7 cellular contexts compared by ENCODE assay signal in the genomic region with DNA sequence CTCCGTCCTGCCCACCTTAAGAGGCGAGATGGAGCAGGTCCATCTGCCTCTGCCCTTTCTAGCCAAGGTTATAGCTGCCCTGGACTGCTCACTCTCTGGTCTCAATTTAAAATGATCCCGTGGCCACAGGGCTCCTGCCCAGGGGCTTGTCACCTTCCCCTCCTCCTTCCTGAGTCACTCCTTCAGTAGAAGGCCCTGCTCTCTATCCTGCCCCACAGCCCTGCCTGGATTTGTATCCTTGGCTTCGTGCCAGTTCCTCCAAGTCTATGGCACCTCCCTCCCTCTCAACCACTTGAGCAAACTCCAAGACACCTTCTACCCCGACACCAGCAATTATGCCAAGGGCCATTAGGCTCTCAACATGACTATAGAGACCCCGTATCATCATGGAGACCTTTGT.
DNase-seq lines count a peak whose midpoint lies in the region; ATAC-seq and TF ChIP-seq lines count a peak whose summit lies in the region.
"Not testable (repeated sequence)": the region's sequence is repeated elsewhere in the genome, so short reads cannot be mapped to it uniquely, and the experiment has no call there.

No MANE protein-coding gene starts in this region.

- H3K9me3 Mint-ChIP-seq in Calu3 (ENCODE audit: low read depth, unreplicated experiment) = not testable (repeated sequence)

- H3K4me1 Mint-ChIP-seq in Calu3 (ENCODE audit: low read depth, unreplicated experiment) = not testable (repeated sequence)

- not testable (repeated sequence) for H3K4me3 Mint-ChIP-seq in Calu3 (ENCODE audit: low read depth, unreplicated experiment)

- peak; percentile 24 for DNase-seq in Calu3
- DNase-seq in HT-29 (ENCODE audit: low spot score) = peak; percentile 22
- DNase-seq in NCI-H69 (lab: John Stamatoyannopoulos, UW) = peak; percentile 71
- peak; percentile 23 for DNase-seq in activated CD8-positive, alpha-beta memory T cell treated with anti-CD3 and anti-CD28 coated beads, Interleukin-2, amount 50 U/mL, for 48 hours
- peak in 1 of 2 donors; percentile 14 for DNase-seq in foreskin keratinocyte
- DNase-seq in mesenteric fat pad (ENCODE audit: low spot score) = peak; percentile 64
- peak; percentile 41 for DNase-seq in spleen

- TF ChIP-seq CTCF in Calu3 (IDR thresholded peaks at IDR 0.05; ENCODE audit: unreplicated experiment); foreskin keratinocyte (conservative IDR thresholded peaks at IDR 0.05); spleen (IDR thresholded peaks at IDR 0.05 in 8 of 11, conservative IDR thresholded peaks at IDR 0.05 in 3 of 11): not testable (repeated sequence)

- not testable (repeated sequence) for H3K27ac ChIP-seq in foreskin keratinocyte, spleen

- intact Hi-C loops in Calu3 (cut with micrococcal nuclease; ENCODE audit: unreplicated experiment); spleen (cut with DNase I; ENCODE audit: low total_unique reads): not testable (repeated sequence)

- BruUV-seq in Calu3 (replicated peaks; lab: Mats Ljungman, UMichigan) = not testable (repeated sequence)

- TF ChIP-seq POLR2A in spleen (IDR thresholded peaks at IDR 0.05) = not testable (repeated sequence)

- not testable (repeated sequence) for H3K36me3 Mint-ChIP-seq in Calu3 (ENCODE audit: insufficient read depth, unreplicated experiment)

- ATAC-seq in foreskin keratinocyte = peak; percentile 51

- not testable (repeated sequence) for H3K27ac Mint-ChIP-seq in Calu3 (ENCODE audit: unreplicated experiment)

- not testable (repeated sequence) for H3K4me3 ChIP-seq in spleen

- peaks cover 0 to 24% (median 0%) of the 10 kb centered on the region in 6 donors for H3K36me3 ChIP-seq in spleen

- CTCF ChIA-PET in Calu3 (lab: Charles Lee) = interaction anchor here (0.6 kb wide), 1 partner anchor 1154 kb away, joined by 4 read pairs; no protein-coding TSS in a partner anchor

- WGBS in spleen, 5 donors = 61 to 77% (median 69%) methylated on average over 4 to 5 of the region's 6 CpGs

- not testable (repeated sequence) for H3K4me1 ChIP-seq in foreskin keratinocyte, spleen

- not testable (repeated sequence) for H3K27me3 ChIP-seq in foreskin keratinocyte; spleen (replicated peaks in 1 of 7)

- not testable (repeated sequence) for H3K27me3 Mint-ChIP-seq in Calu3 (ENCODE audit: unreplicated experiment)

- not testable (repeated sequence) for H3K9me3 ChIP-seq in spleen
